1 cellular context compared by ENCODE assay signal in genomic region chr20:38094968-38095689, GRCh38.
TF ChIP-seq lines count a peak whose summit lies in the region.

No MANE protein-coding gene starts in this region.

TF ChIP-seq in SK-N-SH, 30 proteins besides CTCF, POLR2A, EP300 and RAD21 (continued from another document):
- no peak for TF ChIP-seq NFIC (IDR thresholded peaks at IDR 0.05; ENCODE audit: borderline replicate concordance)
- TF ChIP-seq ELF1 (IDR thresholded peaks at IDR 0.05), result no peak
- TF ChIP-seq PBX3 (IDR thresholded peaks at IDR 0.05), result no peak
- no peak for TF ChIP-seq CHD2 (IDR thresholded peaks at IDR 0.05; ENCODE audit: low read length, partially characterized antibody)
- no peak for TF ChIP-seq RFX5 (IDR thresholded peaks at IDR 0.05; ENCODE audit: low read length)
- no peak for TF ChIP-seq MEF2A (IDR thresholded peaks at IDR 0.05; ENCODE audit: borderline replicate concordance, low read depth)
- no peak for TF ChIP-seq SMC3 (IDR thresholded peaks at IDR 0.05; ENCODE audit: low read depth, low read length)
- no peak for TF ChIP-seq MXI1 (IDR thresholded peaks at IDR 0.05; ENCODE audit: low read depth, low read length)
- TF ChIP-seq NRF1 (IDR thresholded peaks at IDR 0.05; ENCODE audit: low read depth, low read length), result no peak
